In the genomic region with DNA sequence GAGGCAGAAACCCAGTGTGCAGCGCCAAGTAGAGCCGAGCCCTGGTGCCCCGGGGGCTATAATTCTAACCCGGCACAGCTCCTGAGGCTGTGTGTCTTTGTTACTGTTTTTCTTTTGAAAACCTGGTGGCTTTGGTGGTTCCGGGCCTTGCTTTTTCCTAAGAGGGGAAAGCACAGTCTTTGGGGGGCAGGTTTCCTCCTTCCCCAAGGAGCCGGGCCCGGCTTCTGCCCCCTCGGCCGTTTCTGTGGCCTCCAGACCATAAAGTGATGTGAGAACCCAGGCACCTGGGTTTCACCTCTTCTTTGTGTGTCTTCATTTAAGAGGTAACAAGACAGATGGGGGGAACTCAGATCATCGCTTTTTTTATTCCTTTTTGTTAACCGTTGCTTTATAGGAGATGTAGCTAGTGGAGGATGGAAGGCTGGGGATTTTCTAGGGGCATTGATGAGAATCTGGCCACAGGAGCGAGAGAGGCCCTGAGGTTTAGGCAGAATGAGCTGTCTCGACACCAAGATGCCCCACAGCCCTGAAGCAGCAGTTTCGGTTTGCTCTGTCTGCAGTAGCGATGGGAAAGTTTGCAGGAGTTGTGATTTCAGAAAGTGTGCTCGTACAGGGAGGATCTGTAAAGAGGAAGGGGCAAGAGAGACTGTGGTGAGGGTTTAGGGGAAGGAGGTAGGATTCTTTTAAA, we compare ENCODE assay signal across 1 cellular context.
A peak's percentile ranks its signal among the peaks of the same experiment; 100 is the strongest.
TF ChIP-seq lines count a peak whose summit lies in the region.

No MANE protein-coding gene starts in this region.

TF ChIP-seq in GM12878, 131 proteins besides CTCF, POLR2A, EP300 and RAD21 (continued from another document and continues in another):
- TF ChIP-seq, protein P1, sequence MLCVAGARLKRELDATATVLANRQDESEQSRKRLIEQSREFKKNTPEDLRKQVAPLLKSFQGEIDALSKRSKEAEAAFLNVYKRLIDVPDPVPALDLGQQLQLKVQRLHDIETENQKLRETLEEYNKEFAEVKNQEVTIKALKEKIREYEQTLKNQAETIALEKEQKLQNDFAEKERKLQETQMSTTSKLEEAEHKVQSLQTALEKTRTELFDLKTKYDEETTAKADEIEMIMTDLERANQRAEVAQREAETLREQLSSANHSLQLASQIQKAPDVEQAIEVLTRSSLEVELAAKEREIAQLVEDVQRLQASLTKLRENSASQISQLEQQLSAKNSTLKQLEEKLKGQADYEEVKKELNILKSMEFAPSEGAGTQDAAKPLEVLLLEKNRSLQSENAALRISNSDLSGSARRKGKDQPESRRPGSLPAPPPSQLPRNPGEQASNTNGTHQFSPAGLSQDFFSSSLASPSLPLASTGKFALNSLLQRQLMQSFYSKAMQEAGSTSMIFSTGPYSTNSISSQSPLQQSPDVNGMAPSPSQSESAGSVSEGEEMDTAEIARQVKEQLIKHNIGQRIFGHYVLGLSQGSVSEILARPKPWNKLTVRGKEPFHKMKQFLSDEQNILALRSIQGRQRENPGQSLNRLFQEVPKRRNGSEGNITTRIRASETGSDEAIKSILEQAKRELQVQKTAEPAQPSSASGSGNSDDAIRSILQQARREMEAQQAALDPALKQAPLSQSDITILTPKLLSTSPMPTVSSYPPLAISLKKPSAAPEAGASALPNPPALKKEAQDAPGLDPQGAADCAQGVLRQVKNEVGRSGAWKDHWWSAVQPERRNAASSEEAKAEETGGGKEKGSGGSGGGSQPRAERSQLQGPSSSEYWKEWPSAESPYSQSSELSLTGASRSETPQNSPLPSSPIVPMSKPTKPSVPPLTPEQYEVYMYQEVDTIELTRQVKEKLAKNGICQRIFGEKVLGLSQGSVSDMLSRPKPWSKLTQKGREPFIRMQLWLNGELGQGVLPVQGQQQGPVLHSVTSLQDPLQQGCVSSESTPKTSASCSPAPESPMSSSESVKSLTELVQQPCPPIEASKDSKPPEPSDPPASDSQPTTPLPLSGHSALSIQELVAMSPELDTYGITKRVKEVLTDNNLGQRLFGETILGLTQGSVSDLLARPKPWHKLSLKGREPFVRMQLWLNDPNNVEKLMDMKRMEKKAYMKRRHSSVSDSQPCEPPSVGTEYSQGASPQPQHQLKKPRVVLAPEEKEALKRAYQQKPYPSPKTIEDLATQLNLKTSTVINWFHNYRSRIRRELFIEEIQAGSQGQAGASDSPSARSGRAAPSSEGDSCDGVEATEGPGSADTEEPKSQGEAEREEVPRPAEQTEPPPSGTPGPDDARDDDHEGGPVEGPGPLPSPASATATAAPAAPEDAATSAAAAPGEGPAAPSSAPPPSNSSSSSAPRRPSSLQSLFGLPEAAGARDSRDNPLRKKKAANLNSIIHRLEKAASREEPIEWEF (IDR thresholded peaks at IDR 0.05; ENCODE audit: insufficient replicate concordance, low read depth, low read length): peak; percentile 94
- TF ChIP-seq ZBTB40 (IDR thresholded peaks at IDR 0.05; ENCODE audit: borderline replicate concordance): no peak
- TF ChIP-seq KAT2A (conservative IDR thresholded peaks at IDR 0.05; ENCODE audit: control insufficient read depth, low read depth, low read length): no peak
- no peak; the same call in 1 of the 2 replicates for TF ChIP-seq RCOR1 (conservative IDR thresholded peaks at IDR 0.05; ENCODE audit: low read depth, low read length)
- peak; percentile 77; the same call in 1 of the 2 replicates for TF ChIP-seq BACH1 (IDR thresholded peaks at IDR 0.05; ENCODE audit: borderline replicate concordance)
- TF ChIP-seq SMAD1 (IDR thresholded peaks at IDR 0.05; ENCODE audit: low read depth, partially characterized antibody): peak; percentile 87
- peak; percentile 82; the same call in 1 of the 2 replicates for TF ChIP-seq DPF2 (IDR thresholded peaks at IDR 0.05)
- TF ChIP-seq ESRRA (IDR thresholded peaks at IDR 0.05; ENCODE audit: low read length): 0 out of 2 replicates have a peak, but pooled peaks have one; percentile 22
- TF ChIP-seq TCF7 (IDR thresholded peaks at IDR 0.05; ENCODE audit: borderline replicate concordance): no peak
- TF ChIP-seq CREB1 (IDR thresholded peaks at IDR 0.05; ENCODE audit: low read depth): peak; percentile 58
- TF ChIP-seq SIX5 (IDR thresholded peaks at IDR 0.05; ENCODE audit: low read depth, low read length, severe bottlenecking): no peak
- peak; percentile 90 for TF ChIP-seq FOXM1 (IDR thresholded peaks at IDR 0.05; ENCODE audit: low read depth, low read length)
- TF ChIP-seq IKZF1 (conservative IDR thresholded peaks at IDR 0.05): peak; percentile 96
- TF ChIP-seq CREM (IDR thresholded peaks at IDR 0.05; ENCODE audit: low read depth): peak; percentile 51
- TF ChIP-seq RFX5 (IDR thresholded peaks at IDR 0.05; ENCODE audit: low read depth, low read length): no peak
- TF ChIP-seq ZNF687 (IDR thresholded peaks at IDR 0.05): peak; percentile 67; the same call in 1 of the 2 replicates
- TF ChIP-seq SREBF1 (IDR thresholded peaks at IDR 0.05; ENCODE audit: low read length): no peak
- TF ChIP-seq YBX1 (IDR thresholded peaks at IDR 0.05): no peak
- peak in 1 of 2 experiments; percentile 58; a peak in 2 of 4 replicates for TF ChIP-seq ETV6 (conservative IDR thresholded peaks at IDR 0.05 in 1 of 2, IDR thresholded peaks at IDR 0.05 in 1 of 2; ENCODE audit: borderline replicate concordance in 1 of 2, low read depth in 1 of 2)
- TF ChIP-seq, protein P2, sequence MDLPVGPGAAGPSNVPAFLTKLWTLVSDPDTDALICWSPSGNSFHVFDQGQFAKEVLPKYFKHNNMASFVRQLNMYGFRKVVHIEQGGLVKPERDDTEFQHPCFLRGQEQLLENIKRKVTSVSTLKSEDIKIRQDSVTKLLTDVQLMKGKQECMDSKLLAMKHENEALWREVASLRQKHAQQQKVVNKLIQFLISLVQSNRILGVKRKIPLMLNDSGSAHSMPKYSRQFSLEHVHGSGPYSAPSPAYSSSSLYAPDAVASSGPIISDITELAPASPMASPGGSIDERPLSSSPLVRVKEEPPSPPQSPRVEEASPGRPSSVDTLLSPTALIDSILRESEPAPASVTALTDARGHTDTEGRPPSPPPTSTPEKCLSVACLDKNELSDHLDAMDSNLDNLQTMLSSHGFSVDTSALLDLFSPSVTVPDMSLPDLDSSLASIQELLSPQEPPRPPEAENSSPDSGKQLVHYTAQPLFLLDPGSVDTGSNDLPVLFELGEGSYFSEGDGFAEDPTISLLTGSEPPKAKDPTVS (IDR thresholded peaks at IDR 0.05; ENCODE audit: low read depth, low read length): no peak
- no peak for TF ChIP-seq STAT3 (IDR thresholded peaks at IDR 0.05; ENCODE audit: low read depth, low read length)
- TF ChIP-seq TAF1 (IDR thresholded peaks at IDR 0.05; ENCODE audit: borderline replicate concordance, low read depth, low read length): peak; percentile 14; the same call in 1 of the 2 replicates
- TF ChIP-seq NR2C1 (IDR thresholded peaks at IDR 0.05): no peak
- TF ChIP-seq POU2F2 (IDR thresholded peaks at IDR 0.05; ENCODE audit: borderline replicate concordance, low read depth, low read length): peak; percentile 73; the same call in 1 of the 3 replicates
- TF ChIP-seq IRF4 (IDR thresholded peaks at IDR 0.05; ENCODE audit: low read depth, low read length): peak; percentile 83
- peak; percentile 77; the same call in 1 of the 2 replicates for TF ChIP-seq CBFB (IDR thresholded peaks at IDR 0.05; ENCODE audit: low read depth)
- no peak for TF ChIP-seq ZBTB33 (IDR thresholded peaks at IDR 0.05)
- TF ChIP-seq NFYA (IDR thresholded peaks at IDR 0.05; ENCODE audit: borderline replicate concordance, low read depth, low read length): no peak
- peak; percentile 98 for TF ChIP-seq EED (IDR thresholded peaks at IDR 0.05; ENCODE audit: low read depth)
- TF ChIP-seq RBBP5 (conservative IDR thresholded peaks at IDR 0.05): no peak
- TF ChIP-seq TCF3 (IDR thresholded peaks at IDR 0.05; ENCODE audit: borderline replicate concordance, insufficient read depth, low read depth, low read length): no peak
- TF ChIP-seq SIN3A (IDR thresholded peaks at IDR 0.05; ENCODE audit: low read depth, low read length): no peak
- TF ChIP-seq HCFC1 (IDR thresholded peaks at IDR 0.05; ENCODE audit: low read length): no peak
- TF ChIP-seq HDGF (IDR thresholded peaks at IDR 0.05): no peak; the same call in 1 of the 2 replicates
- peak; percentile 88 for TF ChIP-seq BCL11A (IDR thresholded peaks at IDR 0.05; ENCODE audit: low read depth, low read length)
- peak; percentile 80; the same call in 1 of the 2 replicates for TF ChIP-seq CHD2 (IDR thresholded peaks at IDR 0.05; ENCODE audit: borderline replicate concordance, low read depth, low read length)
- peak; percentile 92 for TF ChIP-seq RUNX3 (IDR thresholded peaks at IDR 0.05; ENCODE audit: low read length)
- no peak for TF ChIP-seq SMARCA5 (IDR thresholded peaks at IDR 0.05)
- TF ChIP-seq EZH2 (IDR thresholded peaks at IDR 0.05; ENCODE audit: borderline replicate concordance, control insufficient read depth, low read depth, low read length): no peak
- TF ChIP-seq ELK1 (IDR thresholded peaks at IDR 0.05; ENCODE audit: low read depth, low read length): no peak
- 0 out of 2 replicates have a peak, but pooled peaks have one; percentile 13 for TF ChIP-seq ZSCAN29 (IDR thresholded peaks at IDR 0.05)
